In genomic region chr17:76268015-76268749, GRCh38 we compare ENCODE assay signal across 8 cellular contexts. TPM values are rescaled to one million over a fixed set of nuclear protein-coding genes. Genes with fewer than 3 reads are reported as not detected.
DNase-seq lines count a peak whose midpoint lies in the region; ATAC-seq, FAIRE-seq and TF ChIP-seq lines count a peak whose summit lies in the region.

No MANE protein-coding gene starts in this region.

- H3K4me3 Mint-ChIP-seq in Calu3 (ENCODE audit: low read depth, unreplicated experiment) (peak overlapping the region; percentile 90), natural killer cell (peak overlapping the region; percentile 94)

- DNase-seq in Calu3 (no peak), NCI-H1694 treated with DMSO at 0.1 percent for 48 hours (lab: John Stamatoyannopoulos, UW) (peak; percentile 67), activated T-cell treated with anti-CD3 and anti-CD28 coated beads for 4 hours (peak; percentile 66), natural killer cell (no peak), thoracic aorta (ENCODE audit: low spot score) (no peak), RCC 7860 (ENCODE audit: low spot score) (no peak)

- peak overlapping the region; percentile 26 for H3K4me3 ChIP-seq in thoracic aorta

- TSS peak; percentile 88 for BruUV-seq in Calu3 (replicated peaks; lab: Mats Ljungman, UMichigan)

- intact Hi-C loops in Calu3 (cut with micrococcal nuclease; ENCODE audit: unreplicated experiment) (no loop called here), natural killer cell (cut with micrococcal nuclease) (loop anchor here (5.0 to 10.0 kb wide), 5 partner anchors 126 to 1617 kb away; partner anchors contain the start of genes FOXJ1, MFSD11, SRSF2 and UNK)

- H3K27ac Mint-ChIP-seq in Calu3 (ENCODE audit: unreplicated experiment) (peak overlapping the region; percentile 31), natural killer cell (peak overlapping the region; percentile 99)

- H3K27me3 Mint-ChIP-seq in Calu3 (ENCODE audit: unreplicated experiment) = no peaks in the 10 kb centered on the region
- H3K27me3 Mint-ChIP-seq in natural killer cell (ENCODE audit: low read depth in 2 of 2) = no peaks in the 10 kb centered on the region

- H3K27ac ChIP-seq in thoracic aorta = peak overlapping the region in 1 of 2 donors; percentile 18

- H3K4me1 Mint-ChIP-seq in Calu3 (ENCODE audit: low read depth, unreplicated experiment) (peaks cover 26% of the 10 kb centered on the region), natural killer cell (peaks cover 43 to 67% of the 10 kb centered on the region in 2 donors)

- no peaks in the 10 kb centered on the region for H3K9me3 ChIP-seq in thoracic aorta

- no peaks in the 10 kb centered on the region for H3K27me3 ChIP-seq in thoracic aorta (replicated peaks; ENCODE audit: insufficient read depth)

- CTCF ChIA-PET in Calu3 (lab: Charles Lee) = interaction anchor here (0.6 to 0.7 kb wide), 3 partner anchors 16 to 399 kb away, joined by 3 to 5 read pairs (median 4); no protein-coding TSS in a partner anchor

- H3K9me3 Mint-ChIP-seq in Calu3 (ENCODE audit: low read depth, unreplicated experiment) (no peaks in the 10 kb centered on the region), natural killer cell (no peaks in the 10 kb centered on the region)

- no peak for TF ChIP-seq CTCF in Calu3 (IDR thresholded peaks at IDR 0.05; ENCODE audit: unreplicated experiment)
- TF ChIP-seq CTCF in natural killer cell (IDR thresholded peaks at IDR 0.05) = no peak
- TF ChIP-seq CTCF in thoracic aorta (IDR thresholded peaks at IDR 0.05) = no peak

- peaks cover 42 to 61% of the 10 kb centered on the region in 2 donors for H3K4me1 ChIP-seq in thoracic aorta (ENCODE audit: control insufficient read depth in 1 of 2, low read depth in 2 of 2)

- peaks cover 84% of the 10 kb centered on the region for H3K36me3 Mint-ChIP-seq in Calu3 (ENCODE audit: insufficient read depth, unreplicated experiment)
- H3K36me3 Mint-ChIP-seq in natural killer cell = no peaks in the 10 kb centered on the region

- FAIRE-seq in RCC 7860 (lab: Jason Lieb, UNC) = no peak

- H3K36me3 ChIP-seq in thoracic aorta = peaks cover 4% of the 10 kb centered on the region

- ATAC-seq in esophagus mucosa (peak; percentile 41), natural killer cell (no peak), thoracic aorta (ENCODE audit: insufficient number of reproducible peaks, low FRiP score, low read depth) (no peak), HG03469 (IDR thresholded peaks at IDR 0.05; ENCODE audit: unreplicated experiment) (no peak)

RNA-seq across cellular contexts. Expression of gene UBALD2, which starts 3.0 kb away (rescaled TPM):
- total RNA-seq in Calu3 (2022) = 74.3 and 87.9 TPM in 2 replicates
- 86.9 TPM for total RNA-seq in esophagus mucosa
- total RNA-seq in natural killer cell = 100 to 1,000 TPM; 171 to 287 (median 189) TPM
- 10 to 100 TPM in 1 of 2 donors, 1 to 10 TPM in 1; 9.9 to 14.9 TPM for total RNA-seq in thoracic aorta

RNA-seq across cellular contexts. Expression of gene RNF157, which starts 27.9 kb away (rescaled TPM):
- total RNA-seq in Calu3 (2022) (15.3 and 17.6 TPM in 2 replicates), esophagus mucosa (0.32 TPM), natural killer cell (1 to 10 TPM; 4.9 to 9.1 (median 8.5) TPM), thoracic aorta (1 to 10 TPM in 1 of 2 donors, under 1 TPM in 1; 0.41 to 1.9 TPM)

RNA-seq across cellular contexts. Expression of gene QRICH2, which starts 39.9 kb away (rescaled TPM):
- 3.0 and 3.9 TPM in 2 replicates for total RNA-seq in Calu3 (2022)
- total RNA-seq in esophagus mucosa = 1.6 TPM
- 1 to 10 TPM; 2.3 to 3.1 (median 2.9) TPM for total RNA-seq in natural killer cell
- total RNA-seq in thoracic aorta = 1 to 10 TPM; 6.1 to 6.9 TPM

Comparison
In these comparisons a context has a peak if more than half of its experiments do, and no peak if none do; other contexts are left out.
1. DNase-seq: peak in NCI-H1694 treated with DMSO at 0.1 percent for 48 hours (single experiment) and activated T-cell treated with anti-CD3 and anti-CD28 coated beads for 4 hours (single experiment); none in Calu3 (single experiment), natural killer cell (single experiment), thoracic aorta (single experiment) and RCC 7860 (single experiment).